Comparison of ENCODE assay signal across 13 cellular contexts in genomic region chr7:102024005-102024768, GRCh38.
DNase-seq lines count a peak whose midpoint lies in the region; ATAC-seq and TF ChIP-seq lines count a peak whose summit lies in the region.
"Had no signal": no experiment of that assay in that cellular context is flagged by ENCODE, and none has a peak within 500 bp of the region (broad histone marks: within the 10 kb centered on the region; RNA-seq: fewer than 3 reads in every experiment).

No MANE protein-coding gene starts in this region.

- DNase-seq in GM23338 (ENCODE audit: low spot score) (no peak), left ventricle myocardium inferior (no peak), trophoblast cell (peak in 1 of 2 donors; percentile 38), osteocyte (ENCODE audit: extremely low spot score, unreplicated experiment) (no peak), transverse colon (no peak)
- DNase-seq: activated naive CD4-positive, alpha-beta T cell; CD4-positive, CD25-positive, alpha-beta regulatory T cell; effector memory CD4-positive, alpha-beta T cell; EL; NCI-H187 treated with DMSO at 0.1 percent for 48 hours; NCI-H774 had no signal

- H3K4me1 Mint-ChIP-seq in GM23338 (peaks cover 9% of the 10 kb centered on the region), osteocyte (ENCODE audit: unreplicated experiment) (no peaks in the 10 kb centered on the region)

- H4K20me1 ChIP-seq in GM23338 (replicated peaks; ENCODE audit: insufficient read depth): no peaks in the 10 kb centered on the region; the same call in 1 of the 2 replicates

- H2AK5ac ChIP-seq in trophoblast cell (ENCODE audit: low read length): no peak overlapping the region

- peaks cover 1% of the 10 kb centered on the region for H3K79me1 ChIP-seq in trophoblast cell (ENCODE audit: low read length)

- H3K9me3 ChIP-seq in left ventricle myocardium inferior (replicated peaks) (no peaks in the 10 kb centered on the region), trophoblast cell (ENCODE audit: insufficient read depth, low read depth, low read length) (no peaks in the 10 kb centered on the region), transverse colon (no peaks in the 10 kb centered on the region)

- no peak overlapping the region for H3K4ac ChIP-seq in trophoblast cell (ENCODE audit: low read depth, low read length)

- H3K4me2 ChIP-seq in GM23338 (no peak overlapping the region), trophoblast cell (ENCODE audit: low read length) (no peak overlapping the region)

- no peak overlapping the region for H3K14ac ChIP-seq in trophoblast cell (ENCODE audit: low read length)

- no peaks in the 10 kb centered on the region for H3K27me3 ChIP-seq in GM23338 (ENCODE audit: insufficient read depth)
- no peaks in the 10 kb centered on the region for H3K27me3 ChIP-seq in left ventricle myocardium inferior (ENCODE audit: low read depth)
- H3K27me3 ChIP-seq in trophoblast cell (ENCODE audit: insufficient read depth, low read length): no peaks in the 10 kb centered on the region
- H3K27me3 ChIP-seq in transverse colon: no peaks in the 10 kb centered on the region

- H3K36me3 ChIP-seq in GM23338 (ENCODE audit: insufficient read depth): no peaks in the 10 kb centered on the region
- H3K36me3 ChIP-seq in left ventricle myocardium inferior: peaks cover 15% of the 10 kb centered on the region
- peaks cover 6 to 9% of the 10 kb centered on the region in 2 experiments for H3K36me3 ChIP-seq in trophoblast cell (ENCODE audit: control insufficient read depth in 1 of 2, insufficient read depth in 2 of 2, low read length in 2 of 2)
- H3K36me3 ChIP-seq in transverse colon: no peaks in the 10 kb centered on the region

- in situ Hi-C loops in transverse colon (cut with MboI; ENCODE audit: low pct_ligation_motif_present in 1 of 4, low pct_unique_long_range_greater_than_20kb in 1 of 4, low sequenced_read_pairs in 3 of 4): no loop called here

- no peak overlapping the region for H2BK5ac ChIP-seq in trophoblast cell (ENCODE audit: low read depth, low read length, poor library complexity)

- no peak overlapping the region for H2BK12ac ChIP-seq in trophoblast cell (ENCODE audit: low read length)

- no peak overlapping the region for H4K91ac ChIP-seq in trophoblast cell (ENCODE audit: low read depth, low read length)

- intact Hi-C loops in left ventricle myocardium inferior (cut with micrococcal nuclease): no loop called here
- intact Hi-C loops in transverse colon (cut with DNase I; ENCODE audit: low total_unique reads): no loop called here

- no peak overlapping the region for H4K12ac ChIP-seq in trophoblast cell (ENCODE audit: low read depth, low read length)

- H2AFZ ChIP-seq in GM23338 (no peak overlapping the region), trophoblast cell (ENCODE audit: insufficient read depth, low read length, poor library complexity) (peak overlapping the region; percentile 17)

- H3K4me3 Mint-ChIP-seq in GM23338 (no peak overlapping the region), osteocyte (ENCODE audit: unreplicated experiment) (no peak overlapping the region)
- H3K4me3 Mint-ChIP-seq: CD4-positive, CD25-positive, alpha-beta regulatory T cell had no signal

- no peak overlapping the region for H3K4me3 ChIP-seq in GM23338
- H3K4me3 ChIP-seq in left ventricle myocardium inferior: no peak overlapping the region
- H3K4me3 ChIP-seq in trophoblast cell (ENCODE audit: low read depth, low read length): no peak overlapping the region
- H3K4me3 ChIP-seq in transverse colon: no peak overlapping the region

- no peaks in the 10 kb centered on the region for H3K4me1 ChIP-seq in GM23338 (ENCODE audit: insufficient read depth)
- peaks cover 23% of the 10 kb centered on the region for H3K4me1 ChIP-seq in left ventricle myocardium inferior
- H3K4me1 ChIP-seq in trophoblast cell (ENCODE audit: control insufficient read depth in 1 of 2, insufficient read depth in 2 of 2, low read length in 2 of 2): peaks cover 0 to 2% of the 10 kb centered on the region in 2 experiments
- peaks cover 0 to 10% (median 0%) of the 10 kb centered on the region in 4 donors for H3K4me1 ChIP-seq in transverse colon

- no peaks in the 10 kb centered on the region for H3K9me2 ChIP-seq in GM23338 (ENCODE audit: insufficient read depth)

- TF ChIP-seq CTCF in GM23338 (conservative IDR thresholded peaks at IDR 0.05; ENCODE audit: low read depth in 2 of 2): no peak
- no peak for TF ChIP-seq CTCF in left ventricle myocardium inferior (IDR thresholded peaks at IDR 0.05; ENCODE audit: borderline replicate concordance)
- TF ChIP-seq CTCF in osteocyte (IDR thresholded peaks at IDR 0.05): no peak
- no peak for TF ChIP-seq CTCF in transverse colon (IDR thresholded peaks at IDR 0.05)

- no CpG with 5 or more reads among the region's 10 CpGs for WGBS in trophoblast cell (ENCODE audit: extremely low coverage, insufficient coverage, insufficient read length)
- WGBS in transverse colon (ENCODE audit: low coverage in 1 of 2), 2 donors: 83 to 84% methylated on average over 9 to 10 of the region's 10 CpGs

- H3K9me3 Mint-ChIP-seq in GM23338 (no peaks in the 10 kb centered on the region), osteocyte (ENCODE audit: unreplicated experiment) (no peaks in the 10 kb centered on the region)
- H3K9me3 Mint-ChIP-seq: CD4-positive, CD25-positive, alpha-beta regulatory T cell had no signal

- no peaks in the 10 kb centered on the region for H3F3A ChIP-seq in GM23338 (replicated peaks; ENCODE audit: low read depth)

- H3K36me3 Mint-ChIP-seq in GM23338 (ENCODE audit: low read depth): peaks cover 16% of the 10 kb centered on the region; the same call in 2 of the 3 replicates
- H3K36me3 Mint-ChIP-seq in osteocyte (ENCODE audit: unreplicated experiment): peaks cover 3% of the 10 kb centered on the region

- peaks cover 4% of the 10 kb centered on the region for H3K27me3 Mint-ChIP-seq in GM23338 (ENCODE audit: insufficient read depth, low read depth, poor library complexity)
- H3K27me3 Mint-ChIP-seq in osteocyte (ENCODE audit: unreplicated experiment): no peaks in the 10 kb centered on the region
- H3K27me3 Mint-ChIP-seq: CD4-positive, CD25-positive, alpha-beta regulatory T cell had no signal

- TF ChIP-seq POLR2A in transverse colon (IDR thresholded peaks at IDR 0.05): no peak

- H4K8ac ChIP-seq in trophoblast cell (ENCODE audit: low read depth, low read length): no peak overlapping the region

- no peak for ATAC-seq in GM23338
- ATAC-seq in SK-N-SH treated with all-trans-retinoic acid at 6 μM for 48 hours: peak; percentile 63
- ATAC-seq in HG02623 (IDR thresholded peaks at IDR 0.05; ENCODE audit: unreplicated experiment): no peak

- H3K9ac ChIP-seq in trophoblast cell (ENCODE audit: low read length): no peak overlapping the region

- peak overlapping the region; percentile 26; the same call in 1 of the 2 replicates for H3K27ac ChIP-seq in GM23338 (ENCODE audit: low read depth)
- peak overlapping the region; percentile 87 for H3K27ac ChIP-seq in left ventricle myocardium inferior (replicated peaks)
- H3K27ac ChIP-seq in trophoblast cell (ENCODE audit: low read depth, low read length): no peak overlapping the region
- H3K27ac ChIP-seq in transverse colon: no peak overlapping the region

- peak overlapping the region; percentile 37 for H3K18ac ChIP-seq in trophoblast cell (ENCODE audit: low read length)

- TF ChIP-seq EP300 in transverse colon (IDR thresholded peaks at IDR 0.05; ENCODE audit: low read depth): no peak

- H2BK120ac ChIP-seq in trophoblast cell (ENCODE audit: insufficient read depth, low read length, poor library complexity): no peak overlapping the region

- H3K27ac Mint-ChIP-seq in GM23338 (peak overlapping the region; percentile 67), osteocyte (ENCODE audit: unreplicated experiment) (no peak overlapping the region)

- H3K79me2 ChIP-seq in GM23338 (replicated peaks; ENCODE audit: insufficient read depth) (peaks cover 38% of the 10 kb centered on the region), trophoblast cell (ENCODE audit: control insufficient read depth, insufficient read depth, low read length, poor library complexity) (no peaks in the 10 kb centered on the region)

- H3K23ac ChIP-seq in trophoblast cell (ENCODE audit: low read length): no peak overlapping the region

TF ChIP-seq in GM23338, 12 proteins besides CTCF, POLR2A, EP300 and RAD21 (continues in another document):
- no peak for TF ChIP-seq POLR2AphosphoS5 (IDR thresholded peaks at IDR 0.05; ENCODE audit: low read depth)

TF ChIP-seq in SK-N-SH treated with all-trans-retinoic acid at 6 μM for 48 hours, 23 proteins besides CTCF, POLR2A, EP300 and RAD21 (continues in another document):
- no peak for TF ChIP-seq ISL1 (CRISPR knock-in tag; IDR thresholded peaks at IDR 0.05)
- TF ChIP-seq ARNTL (CRISPR knock-in tag; IDR thresholded peaks at IDR 0.05; ENCODE audit: borderline replicate concordance, low read depth): no peak
- TF ChIP-seq ZFP3 (CRISPR knock-in tag; IDR thresholded peaks at IDR 0.05): no peak
- TF ChIP-seq PPARA (CRISPR knock-in tag; IDR thresholded peaks at IDR 0.05; ENCODE audit: borderline replicate concordance): no peak
- no peak for TF ChIP-seq POU6F1 (CRISPR knock-in tag; IDR thresholded peaks at IDR 0.05; ENCODE audit: borderline replicate concordance, low read depth)
- TF ChIP-seq CSRNP3 (CRISPR knock-in tag; IDR thresholded peaks at IDR 0.05): no peak
- no peak for TF ChIP-seq ZFP30 (CRISPR knock-in tag; IDR thresholded peaks at IDR 0.05)

Comparison
In these comparisons a context has a peak if more than half of its experiments do, and no peak if none do; other contexts are left out.
1. H3K27ac ChIP-seq: peak in GM23338 (single experiment) and left ventricle myocardium inferior (single experiment); none in trophoblast cell (single experiment) and transverse colon (0 of 4).